ENCODE assay signal across 8 cellular contexts in the genomic region with DNA sequence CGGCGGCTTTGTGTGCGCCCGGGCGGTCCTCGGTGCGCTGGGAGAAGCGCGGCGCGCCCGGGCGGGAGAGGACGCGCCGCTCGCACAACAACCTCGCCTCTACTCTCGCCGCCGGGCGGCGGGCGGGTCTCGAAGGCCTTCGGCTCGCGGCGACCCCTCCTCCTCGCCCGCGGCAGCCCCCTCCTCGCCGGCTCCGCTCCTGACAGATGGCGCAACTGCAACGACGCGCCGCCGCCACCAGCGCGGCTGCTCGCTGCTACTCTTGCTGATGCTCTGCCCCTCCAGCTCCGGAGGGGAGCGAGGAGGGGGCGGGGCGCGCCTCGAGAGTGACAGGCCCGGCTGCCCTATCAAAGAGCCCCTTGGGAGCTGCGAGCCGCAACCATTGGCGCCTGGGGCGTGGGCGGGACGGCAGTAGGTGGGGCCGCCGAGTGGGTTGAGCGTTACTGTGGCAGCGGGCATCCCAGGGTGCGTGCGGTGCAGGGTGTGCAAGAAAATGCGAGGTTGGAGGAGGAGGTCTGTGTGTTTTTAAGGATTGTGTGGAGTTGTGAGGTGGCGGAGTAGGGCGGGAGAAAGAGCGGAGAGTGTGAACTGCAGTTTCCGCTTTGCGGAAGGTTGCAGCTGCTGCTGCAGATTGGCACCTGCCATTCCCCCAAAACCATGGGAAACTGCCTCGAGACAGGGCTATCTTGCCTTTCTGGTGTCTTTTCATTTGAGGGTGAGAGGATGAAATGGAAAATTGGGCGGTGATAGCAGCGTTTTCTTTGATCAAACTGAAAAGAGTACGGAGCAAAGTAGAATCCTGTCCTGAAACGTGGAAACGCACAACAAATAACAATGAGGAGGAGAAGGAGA. TPM values are rescaled to one million over a fixed set of nuclear protein-coding genes. Genes with fewer than 3 reads are reported as not detected.
DNase-seq lines count a peak whose midpoint lies in the region; ATAC-seq and TF ChIP-seq lines count a peak whose summit lies in the region.

A gene (minus strand): TSS at position 275 of the 852 bp plus-strand sequence. CDS start 153,401 bp downstream, outside the sequence.

- H3K9ac ChIP-seq in NT2/D1 (ENCODE audit: insufficient read length, low read depth) (peak within 1 kb of the TSS; percentile 80), endodermal cell (ENCODE audit: extremely low read depth, low read length, poor library complexity, severe bottlenecking) (no peak within 1 kb of the TSS)

- 0% methylated on average over 8 to 75 of the region's 75 CpGs for WGBS in endodermal cell (ENCODE audit: insufficient coverage in 1 of 2, insufficient read length in 1 of 2), 2 experiments

- peaks cover 36% of the 10 kb centered on the region for H3K4me1 Mint-ChIP-seq in activated CD8-positive, alpha-beta memory T cell treated with anti-CD3 and anti-CD28 coated beads, Interleukin-2, amount 10 ng/mL, durations not matched to agents 7 days and 5 days
- H3K4me1 Mint-ChIP-seq in endodermal cell, result peaks cover 29% of the 10 kb centered on the region

- peak; percentile 97 for ATAC-seq in GM21381 (IDR thresholded peaks at IDR 0.05; ENCODE audit: unreplicated experiment)
- peak; percentile 90 for ATAC-seq in activated CD8-positive, alpha-beta memory T cell treated with anti-CD3 and anti-CD28 coated beads, Interleukin-2, amount 10 ng/mL, durations not matched to agents 7 days and 5 days

- peak within 1 kb of the TSS; percentile 96 for H3K4me3 Mint-ChIP-seq in activated CD8-positive, alpha-beta memory T cell treated with anti-CD3 and anti-CD28 coated beads, Interleukin-2, amount 10 ng/mL, durations not matched to agents 7 days and 5 days
- peak within 1 kb of the TSS; percentile 78 for H3K4me3 Mint-ChIP-seq in endodermal cell

- H3K9me3 Mint-ChIP-seq in activated CD8-positive, alpha-beta memory T cell treated with anti-CD3 and anti-CD28 coated beads, Interleukin-2, amount 10 ng/mL, durations not matched to agents 7 days and 5 days (ENCODE audit: low read depth), result no peaks in the 10 kb centered on the region
- H3K9me3 Mint-ChIP-seq in endodermal cell, result peaks cover 9% of the 10 kb centered on the region

- H3K27ac Mint-ChIP-seq in activated CD8-positive, alpha-beta memory T cell treated with anti-CD3 and anti-CD28 coated beads, Interleukin-2, amount 10 ng/mL, durations not matched to agents 7 days and 5 days, result peak within 1 kb of the TSS; percentile 93
- H3K27ac Mint-ChIP-seq in endodermal cell, result peak within 1 kb of the TSS; percentile 86

- H3K27ac ChIP-seq in endodermal cell (ENCODE audit: low read depth, low read length), result peak within 1 kb of the TSS; percentile 91

- H3K9me3 ChIP-seq in NT2/D1 (ENCODE audit: insufficient read depth, low read length), result no peaks in the 10 kb centered on the region
- peaks cover 15% of the 10 kb centered on the region for H3K9me3 ChIP-seq in endodermal cell (ENCODE audit: control insufficient read depth, low read length)

- no peaks in the 10 kb centered on the region for H3K4me1 ChIP-seq in NT2/D1 (ENCODE audit: insufficient read depth, insufficient read length)
- H3K4me1 ChIP-seq in endodermal cell (ENCODE audit: control insufficient read depth, insufficient read depth, low read length), result no peaks in the 10 kb centered on the region

- TF ChIP-seq CTCF in endodermal cell (conservative IDR thresholded peaks at IDR 0.05), result peak; percentile 68

- H3K27me3 Mint-ChIP-seq in activated CD8-positive, alpha-beta memory T cell treated with anti-CD3 and anti-CD28 coated beads, Interleukin-2, amount 10 ng/mL, durations not matched to agents 7 days and 5 days, result no peaks in the 10 kb centered on the region
- peaks cover 18% of the 10 kb centered on the region for H3K27me3 Mint-ChIP-seq in endodermal cell (ENCODE audit: insufficient read depth)

- H3K27me3 ChIP-seq in NT2/D1 (ENCODE audit: insufficient read depth, insufficient read length) (peaks cover 25% of the 10 kb centered on the region), endodermal cell (ENCODE audit: control insufficient read depth, insufficient read depth, low read length, poor library complexity, severe bottlenecking) (no peaks in the 10 kb centered on the region)

- DNase-seq in COLO668 (lab: John Stamatoyannopoulos, UW; ENCODE audit: unreplicated experiment) (peak; percentile 96), HUDEP-2 (lab: John Stamatoyannopoulos, UW; ENCODE audit: unreplicated experiment in 76 of 76) (peak in 75 of 76 experiments; percentile 30 to 98 (median 94)), NT2/D1 (ENCODE audit: low read depth, low spot score) (peak; percentile 91), endodermal cell (peak; percentile 99), mesenteric fat pad (ENCODE audit: low spot score) (peak; percentile 99)
- DNase-seq in activated CD8-positive, alpha-beta memory T cell treated with anti-CD3 and anti-CD28 coated beads, Interleukin-2, amount 10 ng/mL, durations not matched to agents 7 days and 5 days, result peak; percentile 99
- peak; percentile 97 for DNase-seq in stimulated activated CD8-positive, alpha-beta memory T cell treated with anti-CD3 and anti-CD28 coated beads, Interleukin-15, amount 100 ng/mL, for 24 hours (ENCODE audit: low read depth)

- CTCF ChIA-PET in activated CD8-positive, alpha-beta memory T cell treated with anti-CD3 and anti-CD28 coated beads, Interleukin-2, amount 10 ng/mL, durations not matched to agents 7 days and 5 days (lab: Charles Lee), result interaction anchor here (0.7 to 1.8 kb wide), 20 partner anchors 9 to 167 kb away, joined by 3 to 8 read pairs (median 3); no protein-coding TSS in a partner anchor

- H3K36me3 ChIP-seq in NT2/D1 (ENCODE audit: insufficient read depth, insufficient read length, low read length) (no peaks in the 10 kb centered on the region), endodermal cell (ENCODE audit: control insufficient read depth, insufficient read depth, low read length) (peaks cover 9% of the 10 kb centered on the region)

- peaks cover 5% of the 10 kb centered on the region for H3K36me3 Mint-ChIP-seq in activated CD8-positive, alpha-beta memory T cell treated with anti-CD3 and anti-CD28 coated beads, Interleukin-2, amount 10 ng/mL, durations not matched to agents 7 days and 5 days
- H3K36me3 Mint-ChIP-seq in endodermal cell (ENCODE audit: low read depth), result peaks cover 4% of the 10 kb centered on the region

- H3K4me3 ChIP-seq in NT2/D1 (ENCODE audit: insufficient read length, low read depth) (peak within 1 kb of the TSS; percentile 61), endodermal cell (ENCODE audit: low read length) (peak within 1 kb of the TSS; percentile 95)

RNA-seq across cellular contexts. Expression of the gene that starts here (rescaled TPM):
- 100 to 1,000 TPM; 266 to 323 TPM for total RNA-seq in activated CD8-positive, alpha-beta memory T cell treated with anti-CD3 and anti-CD28 coated beads, Interleukin-2, amount 10 ng/mL, durations not matched to agents 7 days and 5 days
- total RNA-seq in endodermal cell (10 to 100 TPM; 70.0 to 96.4 TPM), mesenteric fat pad (183 TPM)
- polyA plus RNA-seq in endodermal cell (2013, experiment 1 of 2), result 154 TPM
- polyA plus RNA-seq in endodermal cell (2013, experiment 2 of 2), result 130 TPM

Comparison
In these comparisons a context has a peak if more than half of its experiments do, and no peak if none do; other contexts are left out.
1. Peak in every context shown above with its lines: DNase-seq, ATAC-seq, H3K4me3 ChIP-seq and H3K27ac ChIP-seq.